Comparison of ENCODE assay signal across 9 cellular contexts in genomic region chr5:59275537-59276276, GRCh38.
DNase-seq lines count a peak whose midpoint lies in the region; ATAC-seq lines count a peak whose summit lies in the region.
"Had no signal": no experiment of that assay in that cellular context is flagged by ENCODE, and none has a peak within 500 bp of the region (broad histone marks: within the 10 kb centered on the region; RNA-seq: fewer than 3 reads in every experiment).

No MANE protein-coding gene starts in this region.

- H3K36me3 Mint-ChIP-seq in activated naive CD4-positive, alpha-beta T cell treated with anti-CD3 and anti-CD28 coated beads, Interleukin-2, amount 10 ng/mL, durations not matched to agents 7 days and 5 days: no peaks in the 10 kb centered on the region
- H3K36me3 Mint-ChIP-seq: activated naive CD4-positive, alpha-beta T cell treated with anti-CD3 and anti-CD28 coated beads, Interleukin-2, amount 50 U/mL, for 72 hours had no signal

- CTCF ChIA-PET in activated naive CD4-positive, alpha-beta T cell treated with anti-CD3 and anti-CD28 coated beads, Interleukin-2, amount 10 ng/mL, durations not matched to agents 7 days and 5 days (lab: Charles Lee): no interaction called here

- no peak for DNase-seq in activated naive CD4-positive, alpha-beta T cell treated with anti-CD3 and anti-CD28 coated beads, Interleukin-2, amount 10 ng/mL, durations not matched to agents 7 days and 5 days
- DNase-seq in activated naive CD4-positive, alpha-beta T cell treated with Interleukin-2 at 50 U/mL for 16 hours: no peak
- peak; percentile 70 for DNase-seq in astrocyte of the hippocampus (ENCODE audit: low read depth, low spot score)
- peak; percentile 70 for DNase-seq in retina
- DNase-seq in activated CD4-positive, alpha-beta T cell treated with anti-CD3 and anti-CD28 coated beads for 4 hours: no peak

- H3K9me3 ChIP-seq in iPS-18c (ENCODE audit: control insufficient read depth, insufficient read depth, low read length): no peaks in the 10 kb centered on the region

- H3K27ac Mint-ChIP-seq in activated naive CD4-positive, alpha-beta T cell treated with anti-CD3 and anti-CD28 coated beads, Interleukin-2, amount 10 ng/mL, durations not matched to agents 7 days and 5 days: no peak overlapping the region
- H3K27ac Mint-ChIP-seq: activated naive CD4-positive, alpha-beta T cell treated with anti-CD3 and anti-CD28 coated beads, Interleukin-2, amount 50 U/mL, for 72 hours had no signal

- ATAC-seq in GM18520 (IDR thresholded peaks at IDR 0.05; ENCODE audit: unreplicated experiment) (no peak), GM18517 (IDR thresholded peaks at IDR 0.05; ENCODE audit: unreplicated experiment) (no peak)

- peak overlapping the region; percentile 46; the same call in 1 of the 2 replicates for H3K4me3 ChIP-seq in iPS-18c (ENCODE audit: insufficient read depth, low read depth, low read length)

- peaks cover 11% of the 10 kb centered on the region for H3K4me1 Mint-ChIP-seq in activated naive CD4-positive, alpha-beta T cell treated with anti-CD3 and anti-CD28 coated beads, Interleukin-2, amount 10 ng/mL, durations not matched to agents 7 days and 5 days

- H3K27me3 Mint-ChIP-seq in activated naive CD4-positive, alpha-beta T cell treated with anti-CD3 and anti-CD28 coated beads, Interleukin-2, amount 10 ng/mL, durations not matched to agents 7 days and 5 days: peaks cover 17% of the 10 kb centered on the region

- no peaks in the 10 kb centered on the region for H3K9me3 Mint-ChIP-seq in activated naive CD4-positive, alpha-beta T cell treated with anti-CD3 and anti-CD28 coated beads, Interleukin-2, amount 10 ng/mL, durations not matched to agents 7 days and 5 days
- H3K9me3 Mint-ChIP-seq: activated naive CD4-positive, alpha-beta T cell treated with anti-CD3 and anti-CD28 coated beads, Interleukin-2, amount 50 U/mL, for 72 hours had no signal

- H3K4me3 Mint-ChIP-seq in activated naive CD4-positive, alpha-beta T cell treated with anti-CD3 and anti-CD28 coated beads, Interleukin-2, amount 10 ng/mL, durations not matched to agents 7 days and 5 days: peak overlapping the region; percentile 36

Comparison
In these comparisons a context has a peak if more than half of its experiments do, and no peak if none do; other contexts are left out.
1. DNase-seq: peak in astrocyte of the hippocampus (single experiment) and retina (single experiment); none in activated naive CD4-positive, alpha-beta T cell treated with anti-CD3 and anti-CD28 coated beads, Interleukin-2, amount 10 ng/mL, durations not matched to agents 7 days and 5 days (single experiment), activated naive CD4-positive, alpha-beta T cell treated with Interleukin-2 at 50 U/mL for 16 hours (single experiment) and activated CD4-positive, alpha-beta T cell treated with anti-CD3 and anti-CD28 coated beads for 4 hours (0 of 2).